1 cellular context compared by ENCODE assay signal in the genomic region with DNA sequence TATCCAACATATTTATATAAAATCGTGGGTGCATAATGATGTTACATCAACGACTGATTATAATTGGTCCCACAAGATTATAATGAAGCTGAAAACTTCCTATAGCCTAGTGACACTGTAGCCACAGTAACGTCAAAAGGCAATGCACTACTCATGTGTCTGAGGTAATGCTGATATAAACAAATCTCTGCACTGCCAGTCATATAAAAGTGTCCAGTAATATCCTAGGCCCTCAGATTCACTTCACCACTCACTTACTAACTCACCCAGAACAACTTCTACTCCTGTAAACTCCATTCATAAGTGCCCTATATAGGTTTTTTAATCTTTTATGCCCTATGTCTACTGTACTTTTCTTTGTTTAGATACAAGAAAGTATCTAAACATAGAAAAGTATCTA.
TF ChIP-seq lines count a peak whose summit lies in the region.

No MANE protein-coding gene starts in this region.

TF ChIP-seq in IMR-90, 13 proteins besides CTCF, POLR2A, EP300 and RAD21 (continued from another document):
- TF ChIP-seq, protein P1, sequence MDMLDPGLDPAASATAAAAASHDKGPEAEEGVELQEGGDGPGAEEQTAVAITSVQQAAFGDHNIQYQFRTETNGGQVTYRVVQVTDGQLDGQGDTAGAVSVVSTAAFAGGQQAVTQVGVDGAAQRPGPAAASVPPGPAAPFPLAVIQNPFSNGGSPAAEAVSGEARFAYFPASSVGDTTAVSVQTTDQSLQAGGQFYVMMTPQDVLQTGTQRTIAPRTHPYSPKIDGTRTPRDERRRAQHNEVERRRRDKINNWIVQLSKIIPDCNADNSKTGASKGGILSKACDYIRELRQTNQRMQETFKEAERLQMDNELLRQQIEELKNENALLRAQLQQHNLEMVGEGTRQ (IDR thresholded peaks at IDR 0.05; ENCODE audit: low read depth, low read length) = no peak
- no peak for TF ChIP-seq RCOR1 (IDR thresholded peaks at IDR 0.05; ENCODE audit: insufficient replicate concordance, low read length)
- no peak for TF ChIP-seq CEBPB (IDR thresholded peaks at IDR 0.05; ENCODE audit: low read depth, low read length)
- TF ChIP-seq NFE2L2 (IDR thresholded peaks at IDR 0.05; ENCODE audit: low read depth, low read length) = no peak
- no peak for TF ChIP-seq MAFK (IDR thresholded peaks at IDR 0.05; ENCODE audit: low read depth, low read length)
- no peak for TF ChIP-seq FOS (IDR thresholded peaks at IDR 0.05; ENCODE audit: low read depth, low read length)
